ENCODE assay signal across 8 cellular contexts in the genomic region with DNA sequence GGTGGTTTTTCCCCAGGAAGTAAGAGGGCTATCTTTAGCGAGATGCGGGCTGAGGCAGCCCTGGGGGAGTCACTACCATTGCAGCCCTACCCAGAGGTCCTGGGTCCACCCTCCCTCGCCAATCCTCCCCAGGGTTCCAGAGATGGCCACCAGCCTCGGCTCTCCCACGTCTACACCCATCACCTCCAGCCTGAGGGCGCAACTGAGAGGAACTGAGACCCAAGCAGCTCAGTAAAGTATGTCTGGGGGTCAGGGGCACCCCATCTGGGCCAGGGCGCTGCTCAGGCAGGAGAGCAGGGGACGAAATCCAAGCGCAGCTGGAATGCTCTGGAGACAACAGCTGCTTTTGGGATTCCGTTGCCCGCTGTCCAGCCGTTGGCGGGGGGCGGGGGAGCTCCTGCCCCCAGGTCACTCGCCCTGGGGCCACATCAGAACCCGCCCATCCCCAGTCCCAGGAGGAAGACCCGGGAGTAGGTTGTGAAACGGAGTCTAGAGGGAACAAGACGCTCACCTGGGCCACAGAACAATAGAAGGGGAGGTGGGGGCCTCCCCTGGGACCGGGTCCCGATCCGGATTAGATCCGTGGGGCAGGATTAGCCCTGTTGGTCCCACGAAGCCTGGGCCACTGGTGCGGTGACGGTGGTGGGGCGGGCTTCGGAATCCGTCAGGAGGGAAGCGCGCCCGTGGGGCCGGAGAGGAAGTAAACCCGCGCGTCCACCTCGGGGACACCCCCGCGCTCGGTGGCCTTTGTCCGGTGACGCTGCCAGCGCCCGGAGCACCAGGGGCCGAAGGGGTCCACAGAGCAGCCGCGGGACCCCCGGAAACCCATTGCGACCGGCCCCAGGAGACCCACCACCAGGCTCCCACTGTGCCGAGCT. TPM values are rescaled to one million over a fixed set of nuclear protein-coding genes. Genes with fewer than 3 reads are reported as not detected.
DNase-seq lines count a peak whose midpoint lies in the region; ATAC-seq lines count a peak whose summit lies in the region.

No MANE protein-coding gene starts in this region.

- H3K4me3 Mint-ChIP-seq in activated T-helper 17 cell treated with anti-CD3 and anti-CD28 coated beads, Interleukin-2, amount 50 U/mL, for 72 hours: peak overlapping the region; percentile 90

- H3K4me2 ChIP-seq in BLaER1 treated with 17β-estradiol and CSF1 and Interleukin-3, amounts not matched to agents 10 nM and 100 nM: peak overlapping the region; percentile 96 to 100 (median 99)
- H3K4me2 ChIP-seq in trophoblast cell (ENCODE audit: low read length): peak overlapping the region; percentile 78

- peak overlapping the region; percentile 60 for H4K8ac ChIP-seq in trophoblast cell (ENCODE audit: low read depth, low read length)

- no peaks in the 10 kb centered on the region for H3K27me3 Mint-ChIP-seq in activated T-helper 17 cell treated with anti-CD3 and anti-CD28 coated beads, Interleukin-2, amount 50 U/mL, for 72 hours

- H3K4ac ChIP-seq in trophoblast cell (ENCODE audit: low read depth, low read length): peak overlapping the region; percentile 37

- peaks cover 46% of the 10 kb centered on the region for H3K36me3 Mint-ChIP-seq in activated T-helper 17 cell treated with anti-CD3 and anti-CD28 coated beads, Interleukin-2, amount 50 U/mL, for 72 hours (ENCODE audit: low read depth)

- peaks cover 3 to 56% (median 53%) of the 10 kb centered on the region in 11 experiments; a peak in 20 of 22 replicates for H4K20me1 ChIP-seq in BLaER1 treated with 17β-estradiol and CSF1 and Interleukin-3, amounts not matched to agents 10 nM and 100 nM

- peak overlapping the region; percentile 74 to 99 (median 92) for H3K4me3 ChIP-seq in BLaER1 treated with 17β-estradiol and CSF1 and Interleukin-3, amounts not matched to agents 10 nM and 100 nM
- peak overlapping the region; percentile 97 for H3K4me3 ChIP-seq in Jurkat, Clone E6-1 (ENCODE audit: low read length)
- H3K4me3 ChIP-seq in trophoblast cell (ENCODE audit: low read depth, low read length): peak overlapping the region; percentile 74

- no peaks in the 10 kb centered on the region for H3K27me3 ChIP-seq in BLaER1 treated with 17β-estradiol and CSF1 and Interleukin-3, amounts not matched to agents 10 nM and 100 nM
- no peaks in the 10 kb centered on the region for H3K27me3 ChIP-seq in trophoblast cell (ENCODE audit: insufficient read depth, low read length)

- DNase-seq in Jurkat, Clone E6-1 (ENCODE audit: low read depth, low spot score): no peak
- DNase-seq in Right ventricle myocardium superior: peak; percentile 76
- peak; percentile 48 to 65 for DNase-seq in trophoblast cell
- no peak for DNase-seq in iPS-NIHi7 (ENCODE audit: extremely low spot score)
- no peak for DNase-seq in NCI-H1092 (lab: John Stamatoyannopoulos, UW)

- peaks cover 21% of the 10 kb centered on the region for H3K79me2 ChIP-seq in trophoblast cell (ENCODE audit: control insufficient read depth, insufficient read depth, low read length, poor library complexity)

- peak overlapping the region; percentile 96 to 100 (median 99) for H3K27ac ChIP-seq in BLaER1 treated with 17β-estradiol and CSF1 and Interleukin-3, amounts not matched to agents 10 nM and 100 nM
- peak overlapping the region; percentile 49 for H3K27ac ChIP-seq in trophoblast cell (ENCODE audit: low read depth, low read length)

- H2BK5ac ChIP-seq in trophoblast cell (ENCODE audit: low read depth, low read length, poor library complexity): peak overlapping the region; percentile 60

- H3K9ac ChIP-seq in BLaER1 treated with 17β-estradiol and CSF1 and Interleukin-3, amounts not matched to agents 10 nM and 100 nM: peak overlapping the region; percentile 98 to 100 (median 99)
- H3K9ac ChIP-seq in trophoblast cell (ENCODE audit: low read length): peak overlapping the region; percentile 90

- peak overlapping the region; percentile 70 for H2AK5ac ChIP-seq in trophoblast cell (ENCODE audit: low read length)

- H3K27ac Mint-ChIP-seq in activated T-helper 17 cell treated with anti-CD3 and anti-CD28 coated beads, Interleukin-2, amount 50 U/mL, for 72 hours: peak overlapping the region; percentile 94

- no peaks in the 10 kb centered on the region for H3K9me3 Mint-ChIP-seq in activated T-helper 17 cell treated with anti-CD3 and anti-CD28 coated beads, Interleukin-2, amount 50 U/mL, for 72 hours

- H3K36me3 ChIP-seq in BLaER1 treated with 17β-estradiol and CSF1 and Interleukin-3, amounts not matched to agents 10 nM and 100 nM: peaks cover 38 to 45% (median 41%) of the 10 kb centered on the region in 11 experiments
- H3K36me3 ChIP-seq in trophoblast cell (ENCODE audit: control insufficient read depth in 1 of 2, insufficient read depth in 2 of 2, low read length in 2 of 2): peaks cover 33 to 45% of the 10 kb centered on the region in 2 experiments

- H3K18ac ChIP-seq in trophoblast cell (ENCODE audit: low read length): peak overlapping the region; percentile 76

- H3K23ac ChIP-seq in trophoblast cell (ENCODE audit: low read length): peak overlapping the region; percentile 35

- H4K91ac ChIP-seq in trophoblast cell (ENCODE audit: low read depth, low read length): peak overlapping the region; percentile 90

- H3K4me1 Mint-ChIP-seq in activated T-helper 17 cell treated with anti-CD3 and anti-CD28 coated beads, Interleukin-2, amount 50 U/mL, for 72 hours: peaks cover 8% of the 10 kb centered on the region

- WGBS in trophoblast cell (ENCODE audit: extremely low coverage, insufficient coverage, insufficient read length): no CpG with 5 or more reads among the region's 51 CpGs

- no peaks in the 10 kb centered on the region for H3K9me3 ChIP-seq in BLaER1 treated with 17β-estradiol and CSF1 and Interleukin-3, amounts not matched to agents 10 nM and 100 nM (replicated peaks in 1 of 11)
- H3K9me3 ChIP-seq in trophoblast cell (ENCODE audit: insufficient read depth, low read depth, low read length): peaks cover 3% of the 10 kb centered on the region

- peak overlapping the region; percentile 26 for H2AFZ ChIP-seq in trophoblast cell (ENCODE audit: insufficient read depth, low read length, poor library complexity)

- H3K14ac ChIP-seq in trophoblast cell (ENCODE audit: low read length): peak overlapping the region; percentile 86

- peak overlapping the region; percentile 39 for H2BK120ac ChIP-seq in trophoblast cell (ENCODE audit: insufficient read depth, low read length, poor library complexity)

- peak overlapping the region; percentile 6 for H2BK12ac ChIP-seq in trophoblast cell (ENCODE audit: low read length)

- H3K79me1 ChIP-seq in trophoblast cell (ENCODE audit: low read length): peaks cover 27% of the 10 kb centered on the region

- H3K4me1 ChIP-seq in BLaER1 treated with 17β-estradiol and CSF1 and Interleukin-3, amounts not matched to agents 10 nM and 100 nM: peaks cover 55 to 68% (median 61%) of the 10 kb centered on the region in 10 experiments
- H3K4me1 ChIP-seq in trophoblast cell (ENCODE audit: control insufficient read depth in 1 of 2, insufficient read depth in 2 of 2, low read length in 2 of 2): peaks cover 14 to 24% of the 10 kb centered on the region in 2 experiments

- ATAC-seq in GM18870 (IDR thresholded peaks at IDR 0.05; ENCODE audit: unreplicated experiment) (peak; percentile 1), Right ventricle myocardium superior (ENCODE audit: poor library complexity) (peak; percentile 3)
- no peak for ATAC-seq in activated T-helper 17 cell treated with anti-CD3 and anti-CD28 coated beads, Interleukin-2, amount 50 U/mL, for 72 hours (replicated peaks)

- intact Hi-C loops in Right ventricle myocardium superior (cut with DNase I): no loop called here

- peak overlapping the region; percentile 76 for H4K12ac ChIP-seq in trophoblast cell (ENCODE audit: low read depth, low read length)

RNA-seq across cellular contexts. Expression of a gene that starts 1.3 kb away (rescaled TPM):
- polyA plus RNA-seq in Jurkat, Clone E6-1 (2012; ENCODE audit: insufficient read depth, insufficient read length): 219 TPM
- total RNA-seq in activated T-helper 17 cell treated with anti-CD3 and anti-CD28 coated beads, Interleukin-2, amount 50 U/mL, for 72 hours: 10 to 100 TPM; 40.6 to 56.7 TPM
- total RNA-seq in Right ventricle myocardium superior: 165 TPM
- polyA plus RNA-seq in trophoblast cell (2013): 59.8 and 65.4 TPM in 2 replicates

RNA-seq across cellular contexts. Expression of a gene that starts 2.2 kb away (rescaled TPM):
- 76.5 TPM for polyA plus RNA-seq in Jurkat, Clone E6-1 (2012; ENCODE audit: insufficient read depth, insufficient read length)
- 10 to 100 TPM; 20.9 to 21.2 TPM for total RNA-seq in activated T-helper 17 cell treated with anti-CD3 and anti-CD28 coated beads, Interleukin-2, amount 50 U/mL, for 72 hours
- total RNA-seq in Right ventricle myocardium superior: 7.9 TPM
- polyA plus RNA-seq in trophoblast cell (2013): 26.4 and 27.5 TPM in 2 replicates

RNA-seq across cellular contexts. Expression of a gene that starts 8.6 kb away (rescaled TPM):
- polyA plus RNA-seq in Jurkat, Clone E6-1 (2012; ENCODE audit: insufficient read depth, insufficient read length): 486 TPM
- total RNA-seq in activated T-helper 17 cell treated with anti-CD3 and anti-CD28 coated beads, Interleukin-2, amount 50 U/mL, for 72 hours: 100 to 1,000 TPM; 460 to 479 TPM
- total RNA-seq in Right ventricle myocardium superior: 58.5 TPM
- polyA plus RNA-seq in trophoblast cell (2013): 226 and 229 TPM in 2 replicates

RNA-seq across cellular contexts. Expression of a gene that starts 13.4 kb away (rescaled TPM):
- 128 TPM for polyA plus RNA-seq in Jurkat, Clone E6-1 (2012; ENCODE audit: insufficient read depth, insufficient read length)
- 100 to 1,000 TPM; 154 to 208 TPM for total RNA-seq in activated T-helper 17 cell treated with anti-CD3 and anti-CD28 coated beads, Interleukin-2, amount 50 U/mL, for 72 hours
- 71.6 TPM for total RNA-seq in Right ventricle myocardium superior
- polyA plus RNA-seq in trophoblast cell (2013): 72.0 and 72.8 TPM in 2 replicates

RNA-seq across cellular contexts. Expression of a gene that starts 30.5 kb away (rescaled TPM):
- polyA plus RNA-seq in Jurkat, Clone E6-1 (2012; ENCODE audit: insufficient read depth, insufficient read length): not detected
- 10 to 100 TPM; 32.2 to 44.9 TPM for total RNA-seq in activated T-helper 17 cell treated with anti-CD3 and anti-CD28 coated beads, Interleukin-2, amount 50 U/mL, for 72 hours
- 25.1 TPM for total RNA-seq in Right ventricle myocardium superior
- 7.1 and 7.2 TPM in 2 replicates for polyA plus RNA-seq in trophoblast cell (2013)

Comparison
In these comparisons a context has a peak if more than half of its experiments do, and no peak if none do; other contexts are left out.
1. DNase-seq: peak in Right ventricle myocardium superior (single experiment) and trophoblast cell (2 of 2); none in Jurkat, Clone E6-1 (single experiment), iPS-NIHi7 (single experiment) and NCI-H1092 (single experiment).
2. Peak in every context shown above with its lines, with median percentiles within 50 percentile points of each other: H3K4me3 ChIP-seq.